ENCODE assay signal across 8 cellular contexts in the genomic region with DNA sequence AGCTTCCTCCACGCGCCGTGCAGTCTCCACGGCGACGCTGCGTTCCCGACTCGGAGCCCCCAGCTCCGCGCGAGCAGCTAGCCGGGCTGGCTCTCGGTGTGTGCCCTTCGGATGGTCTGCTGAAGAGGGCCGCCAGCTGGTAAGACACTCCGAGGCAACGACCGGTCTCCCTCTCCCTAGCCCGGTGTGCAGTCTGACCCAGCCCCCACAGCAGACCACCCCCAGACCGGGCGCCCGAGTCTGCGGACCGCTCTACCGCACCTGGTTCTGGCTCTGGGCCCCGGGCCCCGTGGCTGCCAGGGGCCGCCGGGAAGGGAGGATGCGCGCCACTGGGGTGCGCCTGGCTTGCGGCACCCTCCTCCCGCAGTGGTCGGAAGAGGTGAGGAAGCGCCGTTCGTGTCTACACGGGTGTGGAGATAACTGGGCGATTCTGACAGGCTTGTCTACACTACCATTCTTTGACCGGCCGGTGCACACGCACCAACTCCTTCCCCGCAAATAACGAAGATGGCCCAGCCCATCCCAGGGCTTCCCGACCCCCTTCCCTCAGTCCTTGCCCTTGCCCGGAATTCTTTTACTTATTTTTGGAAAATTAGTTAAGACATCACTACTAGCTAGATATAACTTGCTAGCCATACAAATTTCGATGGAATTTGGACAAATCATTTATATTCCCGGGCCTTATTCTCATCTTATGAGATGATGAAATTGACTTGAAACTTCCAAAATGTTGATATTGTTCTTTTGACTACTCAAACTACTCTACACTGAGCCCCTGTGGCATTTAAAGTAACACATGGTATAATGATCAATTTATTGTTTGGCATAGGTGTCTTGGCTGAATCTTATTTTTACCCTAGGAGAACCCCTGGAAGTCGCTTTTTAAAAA. TPM values are rescaled to one million over a fixed set of nuclear protein-coding genes. Genes with fewer than 3 reads are reported as not detected.
DNase-seq lines count a peak whose midpoint lies in the region; ATAC-seq and TF ChIP-seq lines count a peak whose summit lies in the region.

No MANE protein-coding gene starts in this region.

- H3K27ac ChIP-seq in DOHH2 (ENCODE audit: low read depth, low read length) (no peak overlapping the region), HUES48 (ENCODE audit: low read depth, low read length) (peak overlapping the region; percentile 82), vagina (peak overlapping the region; percentile 55)

- no peaks in the 10 kb centered on the region for H4K20me1 ChIP-seq in DOHH2 (ENCODE audit: control insufficient read depth, insufficient read depth, low read depth, low read length)

- no peaks in the 10 kb centered on the region for H3K9me3 Mint-ChIP-seq in activated CD4-positive, alpha-beta T cell treated with anti-CD3 and anti-CD28 coated beads, Interleukin-2, amount 10 ng/mL, durations not matched to agents 7 days and 5 days
- no peaks in the 10 kb centered on the region for H3K9me3 Mint-ChIP-seq in nephron

- H3F3A ChIP-seq in DOHH2 (ENCODE audit: control insufficient read depth, insufficient read depth): peaks cover 11% of the 10 kb centered on the region

- H3K4me3 Mint-ChIP-seq in activated CD4-positive, alpha-beta T cell treated with anti-CD3 and anti-CD28 coated beads, Interleukin-2, amount 10 ng/mL, durations not matched to agents 7 days and 5 days: peak overlapping the region; percentile 72
- peak overlapping the region; percentile 90 to 92 (median 91) for H3K4me3 Mint-ChIP-seq in nephron

- H3K4me1 Mint-ChIP-seq in activated CD4-positive, alpha-beta T cell treated with anti-CD3 and anti-CD28 coated beads, Interleukin-2, amount 10 ng/mL, durations not matched to agents 7 days and 5 days: peaks cover 15% of the 10 kb centered on the region
- peaks cover 9% of the 10 kb centered on the region for H3K4me1 Mint-ChIP-seq in nephron

- no peaks in the 10 kb centered on the region for H3K79me2 ChIP-seq in DOHH2 (ENCODE audit: control insufficient read depth, low read length)

- H3K9me3 ChIP-seq in DOHH2 (ENCODE audit: control insufficient read depth, insufficient read depth, low read length) (no peaks in the 10 kb centered on the region), HUES48 (ENCODE audit: control insufficient read depth, insufficient read depth, low read length) (no peaks in the 10 kb centered on the region), vagina (no peaks in the 10 kb centered on the region)

- H3K27me3 ChIP-seq in DOHH2 (ENCODE audit: control insufficient read depth, low read length): peaks cover 22% of the 10 kb centered on the region
- H3K27me3 ChIP-seq in HUES48 (ENCODE audit: control insufficient read depth, insufficient read depth, low read length): peaks cover 7% of the 10 kb centered on the region; the same call in 1 of the 2 replicates
- no peaks in the 10 kb centered on the region for H3K27me3 ChIP-seq in vagina

- peak overlapping the region; percentile 78 for H3K4me3 ChIP-seq in DOHH2 (ENCODE audit: low read length)
- H3K4me3 ChIP-seq in HUES48 (ENCODE audit: low read depth, low read length): peak overlapping the region; percentile 69
- peak overlapping the region; percentile 61 for H3K4me3 ChIP-seq in epithelial cell of proximal tubule (ENCODE audit: low read depth, low read length)
- H3K4me3 ChIP-seq in vagina: peak overlapping the region; percentile 55 to 86

- H3K9me2 ChIP-seq in DOHH2 (replicated peaks; ENCODE audit: control insufficient read depth, low read length): no peaks in the 10 kb centered on the region

- peak overlapping the region; percentile 93 for H3K4me2 ChIP-seq in DOHH2 (ENCODE audit: low read length)

- DNase-seq in activated CD4-positive, alpha-beta T cell treated with anti-CD3 and anti-CD28 coated beads, Interleukin-2, amount 10 ng/mL, durations not matched to agents 7 days and 5 days: peak; percentile 39
- DNase-seq in epithelial cell of proximal tubule (ENCODE audit: low read depth) (no peak), vagina (ENCODE audit: extremely low spot score in 2 of 2) (no peak), KG1 (lab: John Stamatoyannopoulos, UW) (no peak)

- peak; percentile 17 for TF ChIP-seq CTCF in DOHH2 (IDR thresholded peaks at IDR 0.05; ENCODE audit: low read depth, low read length, poor library complexity, severe bottlenecking)
- TF ChIP-seq CTCF in epithelial cell of proximal tubule (conservative IDR thresholded peaks at IDR 0.05; ENCODE audit: low read depth, low read length): no peak
- TF ChIP-seq CTCF in nephron (IDR thresholded peaks at IDR 0.05; ENCODE audit: unreplicated experiment in 3 of 3): no peak
- TF ChIP-seq CTCF in vagina (IDR thresholded peaks at IDR 0.05): no peak

- POLR2A ChIA-PET in activated CD4-positive, alpha-beta T cell treated with anti-CD3 and anti-CD28 coated beads, Interleukin-2, amount 10 ng/mL, durations not matched to agents 7 days and 5 days (lab: Charles Lee): interaction anchor here (0.6 kb wide), 2 partner anchors 11 to 60 kb away, joined by 3 to 4 read pairs; no protein-coding TSS in a partner anchor

- intact Hi-C loops in vagina (cut with DNase I): no loop called here

- peak overlapping the region; percentile 29; the same call in 1 of the 2 replicates for H3K9ac ChIP-seq in HUES48 (ENCODE audit: low read depth, low read length)

- TF ChIP-seq POLR2A in vagina (IDR thresholded peaks at IDR 0.05): no peak

- no peaks in the 10 kb centered on the region for H3K36me3 ChIP-seq in DOHH2 (ENCODE audit: control insufficient read depth, low read length)
- H3K36me3 ChIP-seq in HUES48 (ENCODE audit: control insufficient read depth, insufficient read depth, low read length): no peaks in the 10 kb centered on the region
- no peaks in the 10 kb centered on the region for H3K36me3 ChIP-seq in vagina

- H3K4me1 ChIP-seq in DOHH2 (ENCODE audit: control insufficient read depth, low read length) (peaks cover 10% of the 10 kb centered on the region), HUES48 (ENCODE audit: control insufficient read depth, insufficient read depth, low read length) (peaks cover 15% of the 10 kb centered on the region), vagina (no peaks in the 10 kb centered on the region)

- H3K36me3 Mint-ChIP-seq in activated CD4-positive, alpha-beta T cell treated with anti-CD3 and anti-CD28 coated beads, Interleukin-2, amount 10 ng/mL, durations not matched to agents 7 days and 5 days (ENCODE audit: low read depth): no peaks in the 10 kb centered on the region
- no peaks in the 10 kb centered on the region for H3K36me3 Mint-ChIP-seq in nephron (ENCODE audit: low read depth)

- CTCF ChIA-PET in activated CD4-positive, alpha-beta T cell treated with anti-CD3 and anti-CD28 coated beads, Interleukin-2, amount 10 ng/mL, durations not matched to agents 7 days and 5 days (lab: Charles Lee): interaction anchor here (1.2 to 1.7 kb wide), 3 partner anchors 10 to 41 kb away, joined by 4 to 6 read pairs (median 5); no protein-coding TSS in a partner anchor

- ATAC-seq in GM21515 (IDR thresholded peaks at IDR 0.05; ENCODE audit: unreplicated experiment): peak; percentile 36

- H3K27ac Mint-ChIP-seq in activated CD4-positive, alpha-beta T cell treated with anti-CD3 and anti-CD28 coated beads, Interleukin-2, amount 10 ng/mL, durations not matched to agents 7 days and 5 days: no peak overlapping the region
- peak overlapping the region in 2 of 3 experiments; percentile 33 to 75 for H3K27ac Mint-ChIP-seq in nephron

- peaks cover 33% of the 10 kb centered on the region for H3K27me3 Mint-ChIP-seq in activated CD4-positive, alpha-beta T cell treated with anti-CD3 and anti-CD28 coated beads, Interleukin-2, amount 10 ng/mL, durations not matched to agents 7 days and 5 days
- peaks cover 42% of the 10 kb centered on the region for H3K27me3 Mint-ChIP-seq in nephron (ENCODE audit: low read depth)

RNA-seq across cellular contexts. Expression of gene ERICH2, which starts 1.1 kb away (rescaled TPM):
- total RNA-seq in activated CD4-positive, alpha-beta T cell treated with anti-CD3 and anti-CD28 coated beads, Interleukin-2, amount 10 ng/mL, durations not matched to agents 7 days and 5 days: not detected
- not detected in 2 replicates for total RNA-seq in epithelial cell of proximal tubule
- not detected for total RNA-seq in vagina

RNA-seq across cellular contexts. Expression of gene GAD1, which starts 45.4 kb away (rescaled TPM):
- 1 to 10 TPM; 1.4 to 1.7 TPM for total RNA-seq in activated CD4-positive, alpha-beta T cell treated with anti-CD3 and anti-CD28 coated beads, Interleukin-2, amount 10 ng/mL, durations not matched to agents 7 days and 5 days
- 0.36 and 5.6 TPM in 2 replicates for total RNA-seq in epithelial cell of proximal tubule
- total RNA-seq in vagina: not detected

RNA-seq across cellular contexts. Expression of gene SP5, which starts 56.2 kb away (rescaled TPM):
- not detected for total RNA-seq in activated CD4-positive, alpha-beta T cell treated with anti-CD3 and anti-CD28 coated beads, Interleukin-2, amount 10 ng/mL, durations not matched to agents 7 days and 5 days
- total RNA-seq in epithelial cell of proximal tubule: 0.14 TPM in 1 of 2 replicates, not detected in the other
- 1.7 TPM for total RNA-seq in vagina
